24 cellular contexts compared by ENCODE assay signal in genomic region chr22:19275919-19276600, GRCh38. TPM values are rescaled to one million over a fixed set of nuclear protein-coding genes. Genes with fewer than 3 reads are reported as not detected.
DNase-seq lines count a peak whose midpoint lies in the region; ATAC-seq and TF ChIP-seq lines count a peak whose summit lies in the region.
"Had no signal": no experiment of that assay in that cellular context is flagged by ENCODE, and none has a peak within 500 bp of the region (broad histone marks: within the 10 kb centered on the region; RNA-seq: fewer than 3 reads in every experiment).

No MANE protein-coding gene starts in this region.

- peaks cover 2% of the 10 kb centered on the region for H3K36me3 Mint-ChIP-seq in osteocyte (ENCODE audit: unreplicated experiment)
- H3K36me3 Mint-ChIP-seq in CD14-positive monocyte: no peaks in the 10 kb centered on the region
- H3K36me3 Mint-ChIP-seq: immature natural killer cell had no signal

- no peaks in the 10 kb centered on the region for H3K27me3 Mint-ChIP-seq in osteocyte (ENCODE audit: unreplicated experiment)
- peaks cover 0 to 3% (median 1%) of the 10 kb centered on the region in 3 donors for H3K27me3 Mint-ChIP-seq in CD14-positive monocyte (ENCODE audit: low read depth in 3 of 3)
- H3K27me3 Mint-ChIP-seq: activated CD4-positive, alpha-beta T cell treated with anti-CD3 and anti-CD28 coated beads for 36 hours had no signal

- peak; percentile 15 for DNase-seq in A172 (ENCODE audit: low spot score)
- DNase-seq in NCI-H2196 treated with DMSO at 0.1 percent for 48 hours (lab: John Stamatoyannopoulos, UW; ENCODE audit: unreplicated experiment): peak; percentile 31
- DNase-seq in Right ventricle myocardium superior: no peak
- peak; percentile 25 for DNase-seq in osteocyte (ENCODE audit: extremely low spot score, unreplicated experiment)
- no peak for DNase-seq in foreskin keratinocyte
- no peak for DNase-seq in stimulated activated CD4-positive, alpha-beta T cell treated with anti-CD3 and anti-CD28 coated beads, Interleukin-2, amount 100 ng/mL, for 48 hours
- no peak for DNase-seq in CD14-positive monocyte (ENCODE audit: low spot score)
- DNase-seq: ACHN; activated CD4-positive, alpha-beta T cell treated with anti-CD3 and anti-CD28 coated beads for 36 hours; activated naive CD4-positive, alpha-beta T cell treated with Interleukin-2 at 50 U/mL for 16 hours; activated T-cell treated with anti-CD3 and anti-CD28 coated beads, Interleukin-2, amount 50 U/mL, for 4 hours; dermis blood vessel endothelial cell; immature natural killer cell; MG63; NCI-H1436 treated with DMSO at 0.1 percent for 48 hours; NCI-H2171 treated with DMSO at 0.1 percent for 48 hours; NCI-H82; PC-3; small intestine; stimulated activated CD4-positive, alpha-beta T cell treated with anti-CD3 and anti-CD28 coated beads, Interleukin-4, amount 100 ng/mL, for 1 hour; stimulated activated naive CD8-positive, alpha-beta T cell treated with anti-CD3 and anti-CD28 coated beads, Interleukin-15, Interleukin-2, amounts not matched to agents 100 U/mL and 50 U/mL, for 24 hours; trophoblast cell had no signal

- peaks cover 5% of the 10 kb centered on the region for H3K4me1 Mint-ChIP-seq in osteocyte (ENCODE audit: unreplicated experiment)
- no peaks in the 10 kb centered on the region for H3K4me1 Mint-ChIP-seq in CD14-positive monocyte
- H3K4me1 Mint-ChIP-seq: activated CD4-positive, alpha-beta T cell treated with anti-CD3 and anti-CD28 coated beads for 36 hours; immature natural killer cell had no signal

- no peaks in the 10 kb centered on the region for H3K27me3 ChIP-seq in foreskin keratinocyte
- H3K27me3 ChIP-seq: MG63 had no signal

- no peaks in the 10 kb centered on the region for H3K9me3 Mint-ChIP-seq in osteocyte (ENCODE audit: unreplicated experiment)
- peaks cover 0 to 3% (median 0%) of the 10 kb centered on the region in 7 donors for H3K9me3 Mint-ChIP-seq in CD14-positive monocyte
- H3K9me3 Mint-ChIP-seq: activated T-cell treated with anti-CD3 and anti-CD28 coated beads, Interleukin-2, amount 50 U/mL, for 4 hours; immature natural killer cell; T-helper 1 cell treated with Interleukin-12 subunit alpha and Interleukin-12 subunit beta and Interleukin-4 antibody, amounts not matched to agents 30 μg/mL and 1 μg/mL, for 36 hours had no signal

- TF ChIP-seq CTCF in osteocyte (IDR thresholded peaks at IDR 0.05): no peak
- TF ChIP-seq CTCF in foreskin keratinocyte (conservative IDR thresholded peaks at IDR 0.05): no peak
- no peak for TF ChIP-seq CTCF in CD14-positive monocyte (IDR thresholded peaks at IDR 0.05)

- intact Hi-C loops in Right ventricle myocardium superior (cut with DNase I) (no loop called here), CD14-positive monocyte (cut with micrococcal nuclease) (no loop called here)

- H3K4me3 Mint-ChIP-seq in osteocyte (ENCODE audit: unreplicated experiment): no peak overlapping the region
- no peak overlapping the region for H3K4me3 Mint-ChIP-seq in CD14-positive monocyte
- H3K4me3 Mint-ChIP-seq: activated CD4-positive, alpha-beta T cell treated with anti-CD3 and anti-CD28 coated beads for 36 hours; activated T-cell treated with anti-CD3 and anti-CD28 coated beads, Interleukin-2, amount 50 U/mL, for 4 hours; immature natural killer cell; T-helper 1 cell treated with Interleukin-12 subunit alpha and Interleukin-12 subunit beta and Interleukin-4 antibody, amounts not matched to agents 30 μg/mL and 1 μg/mL, for 36 hours had no signal

- no peaks in the 10 kb centered on the region for H3K4me1 ChIP-seq in foreskin keratinocyte

- peak; percentile 69 for ATAC-seq in Right ventricle myocardium superior (ENCODE audit: poor library complexity)
- ATAC-seq in foreskin keratinocyte: no peak
- ATAC-seq in HG02938 (IDR thresholded peaks at IDR 0.05; ENCODE audit: unreplicated experiment): no peak
- ATAC-seq: activated CD4-positive, alpha-beta T cell treated with anti-CD3 and anti-CD28 coated beads for 36 hours; activated T-cell treated with anti-CD3 and anti-CD28 coated beads, Interleukin-2, amount 50 U/mL, for 4 hours; PC-3; stimulated activated naive CD8-positive, alpha-beta T cell treated with anti-CD3 and anti-CD28 coated beads, Interleukin-15, Interleukin-2, amounts not matched to agents 100 U/mL and 50 U/mL, for 24 hours had no signal

- H3K27ac Mint-ChIP-seq in osteocyte (ENCODE audit: unreplicated experiment) (no peak overlapping the region), CD14-positive monocyte (no peak overlapping the region)
- H3K27ac Mint-ChIP-seq: activated CD4-positive, alpha-beta T cell treated with anti-CD3 and anti-CD28 coated beads for 36 hours; immature natural killer cell; T-helper 1 cell treated with Interleukin-12 subunit alpha and Interleukin-12 subunit beta and Interleukin-4 antibody, amounts not matched to agents 30 μg/mL and 1 μg/mL, for 36 hours had no signal

- no peak overlapping the region for H3K27ac ChIP-seq in foreskin keratinocyte

RNA-seq across cellular contexts. Expression of gene CLTCL1, which starts 15.5 kb away (rescaled TPM):
- 2.7 and 3.4 TPM in 2 replicates for total RNA-seq in A172 (2014; rRNA removed; shearing (Covaris generic))
- 9.6 TPM for total RNA-seq in Right ventricle myocardium superior
- total RNA-seq in osteocyte: 7.9 and 10.1 TPM in 2 replicates
- 7.8 and 10.4 TPM in 2 replicates for total RNA-seq in foreskin keratinocyte
- polyA plus RNA-seq in foreskin keratinocyte: 5.8 and 6.3 TPM in 2 replicates
- polyA plus RNA-seq in CD14-positive monocyte: 1 to 10 TPM; 5.1 to 6.1 TPM

Comparison
In these comparisons a context has a peak if more than half of its experiments do, and no peak if none do; other contexts are left out.
1. DNase-seq: peak in A172 (single experiment), NCI-H2196 treated with DMSO at 0.1 percent for 48 hours (single experiment) and osteocyte (single experiment); none in Right ventricle myocardium superior (single experiment), foreskin keratinocyte (0 of 2), stimulated activated CD4-positive, alpha-beta T cell treated with anti-CD3 and anti-CD28 coated beads, Interleukin-2, amount 100 ng/mL, for 48 hours (0 of 2) and CD14-positive monocyte (single experiment).